1 cellular context compared by ENCODE assay signal in the genomic region with DNA sequence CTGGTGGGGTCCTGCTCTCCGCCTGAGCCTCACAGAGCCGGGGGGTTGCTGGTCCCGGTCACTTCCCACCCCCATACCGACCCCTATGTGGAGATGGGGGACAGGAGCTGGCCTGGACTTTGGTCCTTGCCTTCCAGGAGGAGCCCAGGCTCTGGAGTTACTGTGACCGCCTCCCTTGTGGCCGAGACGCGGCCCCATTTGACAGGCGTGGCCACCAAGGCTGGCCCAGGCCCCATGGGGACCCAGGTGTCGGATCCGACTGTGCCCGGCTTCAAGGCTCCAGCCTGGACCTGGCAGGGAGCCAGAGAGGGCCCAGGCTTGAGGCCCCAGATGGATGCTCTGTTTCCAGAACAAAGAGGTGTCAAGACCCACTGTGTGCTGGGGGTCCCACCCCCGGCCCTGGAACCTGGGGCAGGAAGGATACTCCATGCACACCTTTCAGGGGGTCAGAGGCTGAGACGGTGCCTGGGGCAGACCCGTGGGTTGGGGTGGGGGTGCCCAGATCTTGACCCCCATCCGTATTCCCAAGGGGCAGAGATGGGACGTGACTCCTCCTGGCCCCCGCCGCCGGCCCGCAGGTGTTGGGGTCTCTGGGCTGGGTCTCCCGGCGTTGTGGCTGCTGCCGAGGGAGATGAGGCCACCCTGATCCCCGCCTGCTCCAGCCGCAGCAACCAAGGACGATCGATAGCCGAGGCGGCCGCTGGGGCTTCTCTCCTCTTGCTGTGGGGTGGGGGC.
TF ChIP-seq lines count a peak whose summit lies in the region.

No MANE protein-coding gene starts in this region.

TF ChIP-seq in K562, 482 proteins besides CTCF, POLR2A, EP300 and RAD21 (continued from another document):
- TF ChIP-seq, protein P1, sequence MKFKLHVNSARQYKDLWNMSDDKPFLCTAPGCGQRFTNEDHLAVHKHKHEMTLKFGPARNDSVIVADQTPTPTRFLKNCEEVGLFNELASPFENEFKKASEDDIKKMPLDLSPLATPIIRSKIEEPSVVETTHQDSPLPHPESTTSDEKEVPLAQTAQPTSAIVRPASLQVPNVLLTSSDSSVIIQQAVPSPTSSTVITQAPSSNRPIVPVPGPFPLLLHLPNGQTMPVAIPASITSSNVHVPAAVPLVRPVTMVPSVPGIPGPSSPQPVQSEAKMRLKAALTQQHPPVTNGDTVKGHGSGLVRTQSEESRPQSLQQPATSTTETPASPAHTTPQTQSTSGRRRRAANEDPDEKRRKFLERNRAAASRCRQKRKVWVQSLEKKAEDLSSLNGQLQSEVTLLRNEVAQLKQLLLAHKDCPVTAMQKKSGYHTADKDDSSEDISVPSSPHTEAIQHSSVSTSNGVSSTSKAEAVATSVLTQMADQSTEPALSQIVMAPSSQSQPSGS (CRISPR knock-in tag; IDR thresholded peaks at IDR 0.05): no peak
- TF ChIP-seq ZFP1 (CRISPR knock-in tag; IDR thresholded peaks at IDR 0.05) (no peak), ZNF778 (CRISPR knock-in tag; IDR thresholded peaks at IDR 0.05) (no peak)
